In the genomic region with DNA sequence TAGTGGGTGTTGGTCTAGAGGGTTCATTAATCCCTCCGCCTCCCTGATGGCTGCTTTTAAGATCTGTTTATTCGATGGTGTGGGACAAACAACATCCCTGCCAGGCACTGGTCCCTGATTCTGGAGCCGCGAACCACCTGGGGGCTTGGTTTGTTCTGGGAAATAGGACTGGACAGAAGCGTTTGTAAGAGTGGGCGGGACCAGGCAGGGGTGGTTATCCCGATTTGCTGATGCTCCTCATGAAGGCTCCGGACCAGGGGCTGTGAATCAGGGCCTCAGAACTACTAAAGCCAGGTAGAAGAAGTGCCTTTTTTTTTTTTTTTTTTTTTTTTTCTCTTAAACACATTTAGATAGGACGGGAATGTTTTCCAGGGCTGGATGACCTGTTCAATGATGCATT, we compare ENCODE assay signal across 6 cellular contexts.
"Had no signal": no experiment of that assay in that cellular context is flagged by ENCODE, and none has a peak within 500 bp of the region (broad histone marks: within the 10 kb centered on the region; RNA-seq: fewer than 3 reads in every experiment).

No MANE protein-coding gene starts in this region.

- H3K36me3 Mint-ChIP-seq: IgD-negative memory B cell had no signal

- H2AFZ ChIP-seq: GM23248 had no signal

- ATAC-seq: HepG2 had no signal

- H3K27ac ChIP-seq: GM23248, HL-60 had no signal

- DNase-seq: GM23248, H9, HCEC 1CT had no signal

- H3K4me1 Mint-ChIP-seq: IgD-negative memory B cell had no signal

- H3K4me3 ChIP-seq: GM23248 had no signal

- H3K4me3 Mint-ChIP-seq: H9 had no signal

- H3K27ac Mint-ChIP-seq: IgD-negative memory B cell had no signal

- H3K9ac ChIP-seq: GM23248 had no signal
